In genomic region chrX:67759018-67759417, GRCh38 we compare ENCODE assay signal across 32 cellular contexts.
"Had no signal": no experiment of that assay in that cellular context is flagged by ENCODE, and none has a peak within 500 bp of the region (broad histone marks: within the 10 kb centered on the region; RNA-seq: fewer than 3 reads in every experiment).

No MANE protein-coding gene starts in this region.

- H3K4me3 ChIP-seq: adrenal gland, ascending aorta, body of pancreas, breast epithelium, cardiac muscle cell had no signal

- H3K27ac ChIP-seq: adrenal gland, ascending aorta, body of pancreas, brain microvascular endothelial cell, breast epithelium, cardiac muscle cell had no signal

- H3K36me3 ChIP-seq: adrenal gland, ascending aorta, brain microvascular endothelial cell, breast epithelium, cardiac muscle cell had no signal

- DNase-seq: activated effector memory CD4-positive, alpha-beta T cell treated with anti-CD3 and anti-CD28 coated beads, Interleukin-2, amount 50 U/mL, for 16 hours; activated effector memory CD4-positive, alpha-beta T cell treated with Interleukin-2 at 50 U/mL for 16 hours; activated gamma-delta T cell; activated gamma-delta T cell treated with Interleukin-2 at 50 U/mL for 16 hours; activated naive CD4-positive, alpha-beta T cell; activated naive CD4-positive, alpha-beta T cell treated with anti-CD3 and anti-CD28 coated beads for 36 hours; activated naive CD4-positive, alpha-beta T cell treated with anti-CD3 and anti-CD28 coated beads, Interleukin-2, amount 10 ng/mL, durations not matched to agents 7 days and 5 days; activated naive CD4-positive, alpha-beta T cell treated with anti-CD3 and anti-CD28 coated beads, Interleukin-2, amount 50 U/mL, for 16 hours; activated naive CD4-positive, alpha-beta T cell treated with Interleukin-2 at 50 U/mL for 16 hours; activated naive CD8-positive, alpha-beta T cell treated with anti-CD3 and anti-CD28 coated beads for 36 hours; activated naive CD8-positive, alpha-beta T cell treated with anti-CD3 and anti-CD28 coated beads, Interleukin-2, amount 10 ng/mL, durations not matched to agents 7 days and 5 days; activated naive CD8-positive, alpha-beta T cell treated with anti-CD3 and anti-CD28 coated beads, Interleukin-2, amount 50 U/mL, for 24 hours; activated T-cell treated with anti-CD3 and anti-CD28 coated beads, Interleukin-2, amount 50 U/mL, for 1 hour; activated T-cell treated with anti-CD3 and anti-CD28 coated beads, Interleukin-2, amount 50 U/mL, for 24 hours; activated T-cell treated with anti-CD3 and anti-CD28 coated beads, Interleukin-2, amount 50 U/mL, for 4 hours; activated T-cell treated with anti-CD3 and anti-CD28 coated beads, Interleukin-2, amount 50 U/mL, for 48 hours; activated T-cell treated with anti-CD3 and anti-CD28 coated beads, Interleukin-2, amount 50 U/mL, for 72 hours; adrenal gland; amniotic stem cell; amygdala; anterior cingulate cortex; aorta; body of pancreas; brain microvascular endothelial cell; caudate nucleus; central memory CD4-positive, alpha-beta T cell; cerebellar nuclear complex had no signal

- H3K27me3 ChIP-seq: adrenal gland, ascending aorta, body of pancreas, brain microvascular endothelial cell, cardiac muscle cell had no signal

- H3K4me1 ChIP-seq: adrenal gland, ascending aorta, body of pancreas, breast epithelium had no signal

- ATAC-seq: activated naive CD4-positive, alpha-beta T cell treated with anti-CD3 and anti-CD28 coated beads, Interleukin-2, amount 50 U/mL, for 72 hours; activated naive CD8-positive, alpha-beta T cell treated with anti-CD3 and anti-CD28 coated beads, Interleukin-2, amount 50 U/mL, for 24 hours; activated T-cell treated with anti-CD3 and anti-CD28 coated beads, Interleukin-2, amount 50 U/mL, for 4 hours; activated T-cell treated with anti-CD3 and anti-CD28 coated beads, Interleukin-2, amount 50 U/mL, for 72 hours; activated T-helper 17 cell treated with anti-CD3 and anti-CD28 coated beads, Interleukin-2, amount 50 U/mL, for 72 hours; body of pancreas had no signal

- H3K9me3 ChIP-seq: adrenal gland, ascending aorta, body of pancreas, breast epithelium had no signal
